Comparison of ENCODE assay signal across 1 cellular context in genomic region chr10:43404675-43405221, GRCh38.
TF ChIP-seq lines count a peak whose summit lies in the region.

No MANE protein-coding gene starts in this region.

TF ChIP-seq in GM23338, 12 proteins besides CTCF, POLR2A, EP300 and RAD21 (continued from another document):
- TF ChIP-seq ZNF462 (CRISPR knock-in tag; IDR thresholded peaks at IDR 0.05), result no peak
